ENCODE assay signal across 8 cellular contexts in the genomic region with DNA sequence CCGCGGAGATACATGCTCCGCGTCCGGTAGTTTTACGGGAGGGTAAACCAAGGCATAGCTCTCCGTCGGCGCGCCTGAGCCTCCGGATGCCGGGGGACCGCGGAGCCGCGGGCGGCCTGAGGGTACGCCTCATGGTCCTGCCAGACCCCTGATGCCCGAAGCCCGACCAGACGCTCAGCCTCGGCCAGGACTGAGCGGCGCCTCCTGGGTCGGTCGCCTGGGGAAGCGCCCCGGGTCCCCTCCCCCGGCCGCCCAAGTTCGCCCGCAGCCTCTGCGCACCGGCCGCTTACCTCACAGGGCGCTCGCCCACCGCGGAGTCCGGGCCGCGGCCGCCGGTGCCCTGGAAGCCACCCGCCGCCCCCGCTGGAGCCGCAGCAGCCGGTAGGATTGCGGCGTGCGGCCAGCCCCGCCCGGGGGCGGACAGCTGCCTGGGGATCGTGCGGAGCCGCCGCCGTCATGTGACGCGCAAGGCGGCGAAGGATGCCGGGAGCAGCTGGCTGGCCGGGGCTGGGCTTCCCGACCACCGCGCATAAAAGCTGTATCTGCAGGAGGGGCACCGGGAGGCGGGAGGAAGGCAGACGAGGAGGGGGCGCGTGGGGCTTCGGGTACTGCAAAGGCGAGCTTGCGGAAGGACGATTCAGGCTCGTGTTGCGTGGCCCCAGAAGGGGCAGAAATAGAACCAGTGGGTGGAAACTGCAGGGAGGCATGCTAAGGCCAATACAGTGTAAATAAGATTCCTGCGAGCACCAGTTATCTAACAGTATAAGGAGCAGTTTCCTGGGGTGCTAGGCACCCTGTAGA. TPM values are rescaled to one million over a fixed set of nuclear protein-coding genes. Genes with fewer than 3 reads are reported as not detected.
DNase-seq lines count a peak whose midpoint lies in the region; ATAC-seq and TF ChIP-seq lines count a peak whose summit lies in the region.

A gene with protein sequence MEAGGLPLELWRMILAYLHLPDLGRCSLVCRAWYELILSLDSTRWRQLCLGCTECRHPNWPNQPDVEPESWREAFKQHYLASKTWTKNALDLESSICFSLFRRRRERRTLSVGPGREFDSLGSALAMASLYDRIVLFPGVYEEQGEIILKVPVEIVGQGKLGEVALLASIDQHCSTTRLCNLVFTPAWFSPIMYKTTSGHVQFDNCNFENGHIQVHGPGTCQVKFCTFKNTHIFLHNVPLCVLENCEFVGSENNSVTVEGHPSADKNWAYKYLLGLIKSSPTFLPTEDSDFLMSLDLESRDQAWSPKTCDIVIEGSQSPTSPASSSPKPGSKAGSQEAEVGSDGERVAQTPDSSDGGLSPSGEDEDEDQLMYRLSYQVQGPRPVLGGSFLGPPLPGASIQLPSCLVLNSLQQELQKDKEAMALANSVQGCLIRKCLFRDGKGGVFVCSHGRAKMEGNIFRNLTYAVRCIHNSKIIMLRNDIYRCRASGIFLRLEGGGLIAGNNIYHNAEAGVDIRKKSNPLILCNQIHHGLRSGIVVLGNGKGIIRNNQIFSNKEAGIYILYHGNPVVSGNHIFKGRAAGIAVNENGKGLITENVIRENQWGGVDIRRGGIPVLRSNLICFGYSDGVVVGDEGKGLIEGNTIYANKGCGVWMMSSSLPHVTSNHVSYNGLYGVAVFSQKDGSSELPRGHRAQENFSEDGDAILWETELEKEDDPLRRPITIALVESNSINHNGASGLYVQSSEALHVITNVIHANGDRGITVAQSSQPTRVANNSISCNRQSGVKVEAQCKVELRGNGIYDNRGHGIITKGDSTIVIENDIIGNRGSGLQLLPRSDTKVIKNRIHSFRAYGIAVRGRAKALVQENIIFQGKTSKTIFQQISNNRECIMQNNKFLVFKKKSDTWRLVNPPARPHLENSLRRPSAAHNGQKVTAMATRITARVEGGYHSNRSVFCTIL (minus strand): TSS at position 460 of the 801 bp plus-strand sequence. CDS start 34,612 bp downstream, outside the sequence.

- TF ChIP-seq CTCF in epithelial cell of proximal tubule (conservative IDR thresholded peaks at IDR 0.05; ENCODE audit: low read depth, low read length) (no peak), mesothelial cell of epicardium (IDR thresholded peaks at IDR 0.05; ENCODE audit: unreplicated experiment) (no peak)

- peak within 1 kb of the TSS; percentile 84 for H3K4me3 Mint-ChIP-seq in mesothelial cell of epicardium
- peak within 1 kb of the TSS; percentile 85 for H3K4me3 Mint-ChIP-seq in stimulated activated memory B cell treated with anti-CD40 and anti-IgM and Interleukin-4, amounts not matched to agents 10 μg/mL and 1 μg/mL and 100 μg/mL, for 72 hours

- DNase-seq in A172 (ENCODE audit: low spot score) = peak; percentile 16
- peak; percentile 36 for DNase-seq in NCI-H510A (lab: John Stamatoyannopoulos, UW)
- DNase-seq in activated T-cell treated with anti-CD3 and anti-CD28 coated beads for 48 hours (ENCODE audit: low read depth) = peak; percentile 43
- DNase-seq in epithelial cell of proximal tubule (ENCODE audit: low read depth) = no peak
- peak; percentile 60 to 82 for DNase-seq in mesothelial cell of epicardium (ENCODE audit: low spot score in 2 of 2, unreplicated experiment in 2 of 2)

- peak within 1 kb of the TSS; percentile 93 for H3K27ac Mint-ChIP-seq in mesothelial cell of epicardium
- peak within 1 kb of the TSS; percentile 91 for H3K27ac Mint-ChIP-seq in stimulated activated memory B cell treated with anti-CD40 and anti-IgM and Interleukin-4, amounts not matched to agents 10 μg/mL and 1 μg/mL and 100 μg/mL, for 72 hours

- H3K9me3 Mint-ChIP-seq in mesothelial cell of epicardium = no peaks in the 10 kb centered on the region
- H3K9me3 Mint-ChIP-seq in stimulated activated memory B cell treated with anti-CD40 and anti-IgM and Interleukin-4, amounts not matched to agents 10 μg/mL and 1 μg/mL and 100 μg/mL, for 72 hours = no peaks in the 10 kb centered on the region

- no peaks in the 10 kb centered on the region for H3K36me3 Mint-ChIP-seq in mesothelial cell of epicardium
- peaks cover 40% of the 10 kb centered on the region for H3K36me3 Mint-ChIP-seq in stimulated activated memory B cell treated with anti-CD40 and anti-IgM and Interleukin-4, amounts not matched to agents 10 μg/mL and 1 μg/mL and 100 μg/mL, for 72 hours

- ATAC-seq in HG03060 (IDR thresholded peaks at IDR 0.05; ENCODE audit: low read depth, unreplicated experiment) = peak; percentile 16
- peak; percentile 88 for ATAC-seq in stimulated activated memory B cell treated with anti-CD40 and anti-IgM and Interleukin-4, amounts not matched to agents 10 μg/mL and 1 μg/mL and 100 μg/mL, for 72 hours

- H3K4me3 ChIP-seq in epithelial cell of proximal tubule (ENCODE audit: low read depth, low read length) = peak within 1 kb of the TSS; percentile 89

- H3K4me1 Mint-ChIP-seq in mesothelial cell of epicardium = peaks cover 31% of the 10 kb centered on the region
- peaks cover 64% of the 10 kb centered on the region for H3K4me1 Mint-ChIP-seq in stimulated activated memory B cell treated with anti-CD40 and anti-IgM and Interleukin-4, amounts not matched to agents 10 μg/mL and 1 μg/mL and 100 μg/mL, for 72 hours

- TF ChIP-seq POLR2A in GM18526 (IDR thresholded peaks at IDR 0.05; ENCODE audit: extremely low read depth, insufficient read length) = peak; percentile 41

- H3K27me3 Mint-ChIP-seq in mesothelial cell of epicardium (ENCODE audit: low read depth) = no peaks in the 10 kb centered on the region
- no peaks in the 10 kb centered on the region for H3K27me3 Mint-ChIP-seq in stimulated activated memory B cell treated with anti-CD40 and anti-IgM and Interleukin-4, amounts not matched to agents 10 μg/mL and 1 μg/mL and 100 μg/mL, for 72 hours

RNA-seq across cellular contexts. Expression of the gene that starts here (rescaled TPM):
- total RNA-seq in A172 (2014; rRNA removed; shearing (Covaris generic)) = 3.9 and 6.3 TPM in 2 replicates
- total RNA-seq in epithelial cell of proximal tubule (2.9 and 4.9 TPM in 2 replicates), mesothelial cell of epicardium (22.0 to 26.6 TPM (median 24.1 TPM) in 3 replicates)
